ENCODE assay signal across 1 cellular context in genomic region chr17:1628856-1629646, GRCh38.
TF ChIP-seq lines count a peak whose summit lies in the region.

No MANE protein-coding gene starts in this region.

TF ChIP-seq in HEK293, 187 proteins besides CTCF, POLR2A, EP300 and RAD21 (continued from another document):
- TF ChIP-seq ELK4 (IDR thresholded peaks at IDR 0.05; ENCODE audit: borderline replicate concordance, low read depth, low read length) (no peak), ZNF677 (tag by site-specific recombination; IDR thresholded peaks at IDR 0.05) (0 out of 2 replicates have a peak, but pooled peaks have one; percentile 33), ZSCAN30 (tag by site-specific recombination; IDR thresholded peaks at IDR 0.05) (peak; percentile 65), ZBTB26 (tag by site-specific recombination; optimal IDR thresholded peaks at IDR 0.05) (peak; percentile 45), ZIC2 (tag by site-specific recombination; IDR thresholded peaks at IDR 0.05) (no peak), ZNF623 (tag by site-specific recombination; IDR thresholded peaks at IDR 0.05) (no peak), ZNF175 (tag by site-specific recombination; IDR thresholded peaks at IDR 0.05) (no peak), PRDM10 (tag by site-specific recombination; IDR thresholded peaks at IDR 0.05) (peak; percentile 68), ZNF239 (tag by site-specific recombination; IDR thresholded peaks at IDR 0.05) (no peak), GLIS2 (tag by site-specific recombination; IDR thresholded peaks at IDR 0.05) (peak; percentile 58; the same call in 1 of the 2 replicates), ZNF214 (tag by site-specific recombination; IDR thresholded peaks at IDR 0.05; ENCODE audit: borderline replicate concordance) (no peak), BCL11A (tag by site-specific recombination; IDR thresholded peaks at IDR 0.05; ENCODE audit: low read depth) (no peak), KLF1 (tag by site-specific recombination; IDR thresholded peaks at IDR 0.05) (0 out of 2 replicates have a peak, but pooled peaks have one; percentile 25), ZNF792 (tag by site-specific recombination; IDR thresholded peaks at IDR 0.05) (no peak), ZBTB21 (tag by site-specific recombination; IDR thresholded peaks at IDR 0.05) (no peak), ZNF624 (tag by site-specific recombination; IDR thresholded peaks at IDR 0.05) (no peak), ZNF660 (tag by site-specific recombination; IDR thresholded peaks at IDR 0.05) (peak; percentile 40; the same call in 1 of the 2 replicates), ZBTB8A (tag by site-specific recombination; IDR thresholded peaks at IDR 0.05) (peak; percentile 76), GLIS1 (tag by site-specific recombination; IDR thresholded peaks at IDR 0.05) (peak; percentile 76), ZNF16 (tag by site-specific recombination; IDR thresholded peaks at IDR 0.05; ENCODE audit: low read depth) (no peak), ZNF335 (tag by site-specific recombination; conservative IDR thresholded peaks at IDR 0.05) (peak; percentile 79; the same call in 1 of the 2 replicates), ZNF366 (tag by site-specific recombination; conservative IDR thresholded peaks at IDR 0.05) (no peak; the same call in 1 of the 2 replicates), ZBTB10 (tag by site-specific recombination; IDR thresholded peaks at IDR 0.05) (no peak; the same call in 1 of the 2 replicates), KLF16 (tag by site-specific recombination; IDR thresholded peaks at IDR 0.05) (no peak), ZNF132 (tag by site-specific recombination; IDR thresholded peaks at IDR 0.05; ENCODE audit: borderline replicate concordance) (no peak), ZNF596 (tag by site-specific recombination; IDR thresholded peaks at IDR 0.05) (peak; percentile 45; the same call in 1 of the 2 replicates), WT1 (tag by site-specific recombination; IDR thresholded peaks at IDR 0.05) (0 out of 2 replicates have a peak, but pooled peaks have one; percentile 1), SP2 (tag by site-specific recombination; IDR thresholded peaks at IDR 0.05) (peak; percentile 88), IKZF3 (tag by site-specific recombination; IDR thresholded peaks at IDR 0.05) (no peak; the same call in 1 of the 2 replicates), ZNF701 (tag by site-specific recombination; IDR thresholded peaks at IDR 0.05) (no peak), ZNF416 (tag by site-specific recombination; IDR thresholded peaks at IDR 0.05) (no peak), PATZ1 (tag by site-specific recombination; IDR thresholded peaks at IDR 0.05) (peak; percentile 77; the same call in 1 of the 2 replicates), ATF2 (tag by site-specific recombination; IDR thresholded peaks at IDR 0.05; ENCODE audit: low read depth) (no peak), ZBTB48 (tag by site-specific recombination; IDR thresholded peaks at IDR 0.05) (peak; percentile 49; the same call in 1 of the 2 replicates), TRIM28 (IDR thresholded peaks at IDR 0.05; ENCODE audit: borderline replicate concordance, low read length) (no peak), FEZF1 (tag by site-specific recombination; IDR thresholded peaks at IDR 0.05) (peak; percentile 3; the same call in 1 of the 2 replicates), ZNF561 (tag by site-specific recombination; IDR thresholded peaks at IDR 0.05; ENCODE audit: borderline replicate concordance) (0 out of 2 replicates have a peak, but pooled peaks have one; percentile 52)
